8 cellular contexts compared by ENCODE assay signal in the genomic region with DNA sequence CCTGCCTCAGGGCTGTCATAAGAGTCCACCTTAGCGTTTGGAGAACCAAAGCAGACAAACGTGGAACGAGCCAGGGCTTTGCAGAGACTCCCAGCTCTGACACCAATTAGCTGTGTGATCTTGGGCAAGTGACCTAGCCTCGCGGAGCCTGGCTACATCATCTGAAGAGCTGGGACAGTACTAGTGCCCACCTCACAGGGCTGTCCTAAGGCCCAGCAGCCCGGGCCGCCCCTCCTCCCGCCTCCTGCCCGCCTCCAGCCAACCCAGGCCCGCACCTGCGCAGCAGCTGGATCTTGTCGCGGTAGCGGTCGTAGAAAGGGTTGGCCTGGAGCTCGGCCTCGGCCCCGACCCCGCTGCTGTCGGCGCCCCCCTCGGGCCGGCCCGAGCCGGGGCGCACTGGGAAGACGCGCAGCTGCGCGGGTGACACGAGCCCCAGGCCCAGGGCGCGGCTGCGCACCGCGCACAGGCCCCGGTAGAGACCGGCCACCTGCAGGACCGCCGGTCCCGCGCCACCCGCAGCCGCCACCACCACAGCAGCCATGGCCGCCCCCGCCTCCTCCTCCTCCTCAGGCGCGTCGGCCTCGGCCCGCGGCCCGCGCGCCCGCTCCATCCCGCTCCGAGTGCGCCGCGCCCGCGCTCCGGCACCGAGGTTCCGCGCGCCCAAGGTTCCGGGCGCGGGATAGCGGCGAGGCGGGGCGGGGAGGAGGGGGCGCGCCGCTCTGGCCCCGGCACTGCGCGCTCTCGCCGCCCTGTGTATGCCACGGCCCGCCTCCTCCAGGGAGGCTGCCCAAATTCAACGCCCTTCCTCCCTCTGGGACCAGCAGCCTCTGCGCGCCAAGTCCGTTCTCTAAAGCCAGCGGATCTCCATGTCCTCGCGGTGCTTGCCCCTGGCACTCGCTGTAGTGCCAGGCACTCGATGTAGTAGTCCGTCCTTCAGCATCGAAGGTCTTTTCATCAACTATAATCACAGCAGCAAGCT. TPM values are rescaled to one million over a fixed set of nuclear protein-coding genes. Genes with fewer than 3 reads are reported as not detected.
DNase-seq lines count a peak whose midpoint lies in the region; ATAC-seq and TF ChIP-seq lines count a peak whose summit lies in the region.

A gene with protein sequence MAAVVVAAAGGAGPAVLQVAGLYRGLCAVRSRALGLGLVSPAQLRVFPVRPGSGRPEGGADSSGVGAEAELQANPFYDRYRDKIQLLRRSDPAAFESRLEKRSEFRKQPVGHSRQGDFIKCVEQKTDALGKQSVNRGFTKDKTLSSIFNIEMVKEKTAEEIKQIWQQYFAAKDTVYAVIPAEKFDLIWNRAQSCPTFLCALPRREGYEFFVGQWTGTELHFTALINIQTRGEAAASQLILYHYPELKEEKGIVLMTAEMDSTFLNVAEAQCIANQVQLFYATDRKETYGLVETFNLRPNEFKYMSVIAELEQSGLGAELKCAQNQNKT (minus strand): TSS at position 583 of the 979 bp plus-strand sequence. CDS start 42 bp downstream, at position 541.

- H3K27ac Mint-ChIP-seq in Calu3 (ENCODE audit: unreplicated experiment) = peak within 1 kb of the TSS; percentile 20
- H3K27ac Mint-ChIP-seq in nephron progenitor cell = no peak within 1 kb of the TSS

- H3K36me3 Mint-ChIP-seq in Calu3 (ENCODE audit: insufficient read depth, unreplicated experiment) (no peaks in the 10 kb centered on the region), nephron progenitor cell (ENCODE audit: low read depth) (peaks cover 19% of the 10 kb centered on the region)

- TF ChIP-seq CTCF in Calu3 (IDR thresholded peaks at IDR 0.05; ENCODE audit: unreplicated experiment) (no peak), RWPE1 (conservative IDR thresholded peaks at IDR 0.05; ENCODE audit: low read depth) (no peak), fibroblast of villous mesenchyme (IDR thresholded peaks at IDR 0.05; ENCODE audit: insufficient read depth, low read depth, low read length) (no peak), nephron progenitor cell (IDR thresholded peaks at IDR 0.05) (no peak)

- peaks cover 23% of the 10 kb centered on the region for H3K36me3 ChIP-seq in HUES64 (ENCODE audit: insufficient read depth, low read length)
- H3K36me3 ChIP-seq in stomach smooth muscle (ENCODE audit: control insufficient read depth in 2 of 2, insufficient read depth in 2 of 2, low read length in 2 of 2) = peaks cover 16% of the 10 kb centered on the region in 2 donors

- POLR2A ChIA-PET in RWPE1 (lab: Yijun Ruan, JAX; ENCODE audit: low non-redundant PET) = interaction anchor here (1.1 kb wide), 1 partner anchor 52 kb away, joined by 5 read pairs; the partner anchor contains the start of gene MOB3C

- WGBS in HUES64 = 2% methylated on average over 96 of the region's 96 CpGs

- H3K9me3 Mint-ChIP-seq in Calu3 (ENCODE audit: low read depth, unreplicated experiment) = no peaks in the 10 kb centered on the region
- no peaks in the 10 kb centered on the region for H3K9me3 Mint-ChIP-seq in nephron progenitor cell

- 0 out of 2 replicates have a peak, but pooled peaks cover 7% of the 10 kb centered on the region for H3K4me1 ChIP-seq in HUES64 (ENCODE audit: insufficient read depth, low read length)
- H3K4me1 ChIP-seq in stomach smooth muscle (ENCODE audit: control insufficient read depth, insufficient read depth, low read length) = peaks cover 38% of the 10 kb centered on the region

- H3K4me1 Mint-ChIP-seq in Calu3 (ENCODE audit: low read depth, unreplicated experiment) = peaks cover 15% of the 10 kb centered on the region
- peaks cover 17% of the 10 kb centered on the region for H3K4me1 Mint-ChIP-seq in nephron progenitor cell

- H3K9me3 ChIP-seq in HUES64 (ENCODE audit: insufficient read depth, low read depth, low read length) = no peaks in the 10 kb centered on the region
- no peaks in the 10 kb centered on the region for H3K9me3 ChIP-seq in stomach smooth muscle (ENCODE audit: control insufficient read depth in 2 of 2, low read length in 2 of 2)

- ATAC-seq in GM21390 (IDR thresholded peaks at IDR 0.05; ENCODE audit: unreplicated experiment) = peak; percentile 81

- no peaks in the 10 kb centered on the region for H3K27me3 Mint-ChIP-seq in Calu3 (ENCODE audit: unreplicated experiment)
- no peaks in the 10 kb centered on the region for H3K27me3 Mint-ChIP-seq in nephron progenitor cell (ENCODE audit: low read depth, poor library complexity)

- H3K27me3 ChIP-seq in HUES64 (ENCODE audit: insufficient read depth, low read length) (no peaks in the 10 kb centered on the region), stomach smooth muscle (ENCODE audit: control insufficient read depth in 1 of 2, insufficient read depth in 2 of 2, low read length in 2 of 2) (no peaks in the 10 kb centered on the region)

- H3K9ac ChIP-seq in HUES64 (ENCODE audit: low read depth, low read length) (peak within 1 kb of the TSS; percentile 88), stomach smooth muscle (ENCODE audit: low read length in 2 of 2) (peak within 1 kb of the TSS; percentile 78 to 94)

- CTCF ChIA-PET in Calu3 (lab: Charles Lee) = no interaction called here
- CTCF ChIA-PET in RWPE1 (lab: Yijun Ruan, JAX) = interaction anchor here (0.7 to 1.1 kb wide), 2 partner anchors 10 to 54 kb away, joined by 3 to 4 read pairs; no protein-coding TSS in a partner anchor

- peak; percentile 74 for DNase-seq in Calu3
- peak; percentile 58 for DNase-seq in RWPE1 (ENCODE audit: low spot score)
- peak; percentile 44 for DNase-seq in activated T-helper 9 cell treated with anti-CD3 and anti-CD28 coated beads, Interleukin-2, amount 50 U/mL, for 16 hours (ENCODE audit: low read depth)
- peak; percentile 63 for DNase-seq in fibroblast of villous mesenchyme (ENCODE audit: low read depth)
- peak; percentile 80 for DNase-seq in nephron progenitor cell

- H3K27ac ChIP-seq in HUES64 (ENCODE audit: low read depth, low read length) (peak within 1 kb of the TSS; percentile 74), RWPE1 (peak within 1 kb of the TSS; percentile 70), stomach smooth muscle (ENCODE audit: low read length) (peak within 1 kb of the TSS; percentile 89)

- no TSS peak for BruUV-seq in Calu3 (replicated peaks; lab: Mats Ljungman, UMichigan)

- H3K4me3 ChIP-seq in HUES64 (ENCODE audit: low read length) (peak within 1 kb of the TSS; percentile 76), fibroblast of villous mesenchyme (ENCODE audit: low read depth, low read length) (peak within 1 kb of the TSS; percentile 82), stomach smooth muscle (ENCODE audit: low read length in 2 of 2) (peak within 1 kb of the TSS; percentile 92 to 96)

- intact Hi-C loops in Calu3 (cut with micrococcal nuclease; ENCODE audit: unreplicated experiment) = no loop called here

- H3K4me3 Mint-ChIP-seq in Calu3 (ENCODE audit: low read depth, unreplicated experiment) (no peak within 1 kb of the TSS), nephron progenitor cell (peak within 1 kb of the TSS; percentile 85)

RNA-seq across cellular contexts. Expression of the gene that starts here (rescaled TPM):
- total RNA-seq in Calu3 (2022) = 33.9 and 34.5 TPM in 2 replicates
- 49.9 TPM for polyA plus RNA-seq in HUES64 (2013, experiment 1 of 2)
- polyA plus RNA-seq in HUES64 (2013, experiment 2 of 2) = 56.7 TPM
- total RNA-seq in fibroblast of villous mesenchyme = 43.8 and 66.1 TPM in 2 replicates

Comparison
In these comparisons a context has a peak if more than half of its experiments do, and no peak if none do; other contexts are left out.
1. Peak in every context shown above with its lines: DNase-seq, ATAC-seq, H3K4me3 ChIP-seq and H3K27ac ChIP-seq.